ENCODE assay signal across 1 cellular context in genomic region chr22:24989135-24989534, GRCh38.
TF ChIP-seq lines count a peak whose summit lies in the region.

No MANE protein-coding gene starts in this region.

TF ChIP-seq in H1, 55 proteins besides CTCF, POLR2A, EP300 and RAD21:
- TF ChIP-seq SP4 (IDR thresholded peaks at IDR 0.05; ENCODE audit: low read length) = no peak
- TF ChIP-seq CHD1 (IDR thresholded peaks at IDR 0.05; ENCODE audit: low read depth, low read length) = no peak
- TF ChIP-seq CHD7 (IDR thresholded peaks at IDR 0.05; ENCODE audit: insufficient replicate concordance, low read length) = no peak
- no peak for TF ChIP-seq NRF1 (IDR thresholded peaks at IDR 0.05; ENCODE audit: low read depth, low read length)
